In the genomic region with DNA sequence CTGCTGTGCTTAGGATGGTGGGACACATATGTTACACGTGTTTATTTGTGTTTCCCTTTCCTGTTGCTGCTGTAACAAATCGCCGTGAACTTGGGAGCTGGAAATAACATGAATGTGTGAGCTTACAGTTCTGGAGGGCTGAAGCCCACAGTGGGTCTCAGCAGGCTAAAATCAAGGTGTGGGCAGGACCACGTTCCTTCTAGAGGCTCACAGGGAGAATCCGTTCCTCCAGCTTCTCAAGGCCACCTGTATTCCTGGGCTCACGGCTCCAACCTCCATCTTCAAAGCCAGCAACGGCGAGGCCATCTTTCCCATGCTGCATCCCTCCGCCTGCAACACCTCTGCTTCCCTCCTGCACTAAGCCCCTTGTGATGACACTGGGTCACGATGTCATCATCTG, we compare ENCODE assay signal across 12 cellular contexts. TPM values are rescaled to one million over a fixed set of nuclear protein-coding genes. Genes with fewer than 3 reads are reported as not detected.
A peak's percentile ranks its signal among the peaks of the same experiment; 100 is the strongest.
DNase-seq lines count a peak whose midpoint lies in the region; ATAC-seq and TF ChIP-seq lines count a peak whose summit lies in the region.
"Had no signal": no experiment of that assay in that cellular context is flagged by ENCODE, and none has a peak within 500 bp of the region (broad histone marks: within the 10 kb centered on the region; RNA-seq: fewer than 3 reads in every experiment).

No MANE protein-coding gene starts in this region.

- H3K27me3 ChIP-seq in BLaER1 (no peaks in the 10 kb centered on the region), Caco-2 (replicated peaks; ENCODE audit: control insufficient read depth, insufficient read depth, low read length) (no peaks in the 10 kb centered on the region), testis (no peaks in the 10 kb centered on the region)
- H3K27me3 ChIP-seq: SJCRH30 had no signal

- H3K27ac Mint-ChIP-seq in Caco-2 (ENCODE audit: unreplicated experiment): peak overlapping the region; percentile 14
- peak overlapping the region; percentile 97 for H3K27ac Mint-ChIP-seq in activated naive CD8-positive, alpha-beta T cell treated with anti-CD3 and anti-CD28 coated beads, Interleukin-2, amount 10 ng/mL, durations not matched to agents 7 days and 5 days
- peak overlapping the region; percentile 99 to 100 for H3K27ac Mint-ChIP-seq in natural killer cell treated with Interleukin-12 subunit alpha and Interleukin-12 subunit beta and Interleukin-15 and Interleukin-18, amount 100 ng/mL, for 72 hours
- H3K27ac Mint-ChIP-seq: activated naive CD4-positive, alpha-beta T cell treated with anti-CD3 and anti-CD28 coated beads, Interleukin-2, amount 50 U/mL, for 24 hours had no signal

- no peak for TF ChIP-seq CTCF in Caco-2 (IDR thresholded peaks at IDR 0.05; ENCODE audit: insufficient read depth in 1 of 2, low read depth in 1 of 2, low read length in 1 of 2, severe bottlenecking in 1 of 2, unreplicated experiment in 1 of 2)
- no peak for TF ChIP-seq CTCF in testis (IDR thresholded peaks at IDR 0.05)

- H3K4me3 ChIP-seq in BLaER1 (no peak overlapping the region), Caco-2 (ENCODE audit: low read depth, low read length) (no peak overlapping the region), testis (no peak overlapping the region)
- H3K4me3 ChIP-seq: prostate gland, SJCRH30 had no signal

- intact Hi-C loops in Caco-2 (cut with micrococcal nuclease; ENCODE audit: unreplicated experiment): no loop called here
- intact Hi-C loops in testis (cut with DNase I; ENCODE audit: low total_unique reads): no loop called here

- POLR2A ChIA-PET in Caco-2 (lab: Charles Lee): interaction anchor here (1.4 kb wide), 1 partner anchor 12 kb away, joined by 7 read pairs; no protein-coding TSS in a partner anchor
- POLR2A ChIA-PET in activated naive CD8-positive, alpha-beta T cell treated with anti-CD3 and anti-CD28 coated beads, Interleukin-2, amount 10 ng/mL, durations not matched to agents 7 days and 5 days (lab: Charles Lee): interaction anchor here (1.0 to 1.7 kb wide), 7 partner anchors 12 to 59 kb away, joined by 3 to 7 read pairs (median 4); no protein-coding TSS in a partner anchor

- no peaks in the 10 kb centered on the region for H3K27me3 Mint-ChIP-seq in Caco-2 (ENCODE audit: insufficient read depth, unreplicated experiment)
- H3K27me3 Mint-ChIP-seq in activated naive CD8-positive, alpha-beta T cell treated with anti-CD3 and anti-CD28 coated beads, Interleukin-2, amount 10 ng/mL, durations not matched to agents 7 days and 5 days: no peaks in the 10 kb centered on the region
- peaks cover 0 to 5% of the 10 kb centered on the region in 2 donors for H3K27me3 Mint-ChIP-seq in natural killer cell treated with Interleukin-12 subunit alpha and Interleukin-12 subunit beta and Interleukin-15 and Interleukin-18, amount 100 ng/mL, for 72 hours
- H3K27me3 Mint-ChIP-seq: activated naive CD4-positive, alpha-beta T cell treated with anti-CD3 and anti-CD28 coated beads, Interleukin-2, amount 50 U/mL, for 24 hours had no signal

- DNase-seq in Caco-2 (no peak), testis (no peak), NCI-H510A treated with DMSO at 0.1 percent for 48 hours (lab: John Stamatoyannopoulos, UW) (no peak), superior temporal gyrus (ENCODE audit: extremely low spot score) (no peak), NCI-H345 treated with DMSO at 0.1 percent for 48 hours (lab: John Stamatoyannopoulos, UW; ENCODE audit: unreplicated experiment) (no peak)
- no peak for DNase-seq in activated naive CD8-positive, alpha-beta T cell treated with anti-CD3 and anti-CD28 coated beads, Interleukin-2, amount 10 ng/mL, durations not matched to agents 7 days and 5 days
- no peak for DNase-seq in natural killer cell treated with Interleukin-12 subunit alpha and Interleukin-12 subunit beta and Interleukin-15 and Interleukin-18, amount 100 ng/mL, for 72 hours (ENCODE audit: low spot score)
- DNase-seq: GDM1 had no signal

- no peak overlapping the region for H3K4me3 Mint-ChIP-seq in Caco-2 (ENCODE audit: unreplicated experiment)
- peak overlapping the region; percentile 76 for H3K4me3 Mint-ChIP-seq in activated naive CD8-positive, alpha-beta T cell treated with anti-CD3 and anti-CD28 coated beads, Interleukin-2, amount 10 ng/mL, durations not matched to agents 7 days and 5 days
- H3K4me3 Mint-ChIP-seq in natural killer cell treated with Interleukin-12 subunit alpha and Interleukin-12 subunit beta and Interleukin-15 and Interleukin-18, amount 100 ng/mL, for 72 hours: peak overlapping the region; percentile 95
- H3K4me3 Mint-ChIP-seq: activated naive CD4-positive, alpha-beta T cell treated with anti-CD3 and anti-CD28 coated beads, Interleukin-2, amount 50 U/mL, for 24 hours had no signal

- no peaks in the 10 kb centered on the region for H4K20me1 ChIP-seq in BLaER1

- no peaks in the 10 kb centered on the region for H3K36me3 Mint-ChIP-seq in Caco-2 (ENCODE audit: insufficient read depth, unreplicated experiment)
- peaks cover 25% of the 10 kb centered on the region for H3K36me3 Mint-ChIP-seq in activated naive CD8-positive, alpha-beta T cell treated with anti-CD3 and anti-CD28 coated beads, Interleukin-2, amount 10 ng/mL, durations not matched to agents 7 days and 5 days
- peaks cover 18% of the 10 kb centered on the region for H3K36me3 Mint-ChIP-seq in natural killer cell treated with Interleukin-12 subunit alpha and Interleukin-12 subunit beta and Interleukin-15 and Interleukin-18, amount 100 ng/mL, for 72 hours
- H3K36me3 Mint-ChIP-seq: activated naive CD4-positive, alpha-beta T cell treated with anti-CD3 and anti-CD28 coated beads, Interleukin-2, amount 50 U/mL, for 24 hours had no signal

- WGBS in testis, 2 donors: 86 to 91% methylated on average over 10 of the region's 10 CpGs

- peaks cover 73% of the 10 kb centered on the region for H3K4me1 ChIP-seq in BLaER1
- peaks cover 38% of the 10 kb centered on the region for H3K4me1 ChIP-seq in Caco-2
- H3K4me1 ChIP-seq in testis: peaks cover 3% of the 10 kb centered on the region
- H3K4me1 ChIP-seq: prostate gland had no signal

- H3K4me2 ChIP-seq in BLaER1: peak overlapping the region; percentile 75

- no peak overlapping the region for H3K9ac ChIP-seq in BLaER1

- no TSS peak for BruUV-seq in Caco-2 (replicated peaks; lab: Mats Ljungman, UMichigan)

- no peak for ATAC-seq in activated naive CD8-positive, alpha-beta T cell treated with anti-CD3 and anti-CD28 coated beads, Interleukin-2, amount 10 ng/mL, durations not matched to agents 7 days and 5 days (ENCODE audit: low read depth)
- ATAC-seq in natural killer cell treated with Interleukin-12 subunit alpha and Interleukin-12 subunit beta and Interleukin-15 and Interleukin-18, amount 100 ng/mL, for 72 hours: no peak

- peaks cover 36% of the 10 kb centered on the region for H3K4me1 Mint-ChIP-seq in Caco-2 (ENCODE audit: low read depth, unreplicated experiment)
- H3K4me1 Mint-ChIP-seq in activated naive CD8-positive, alpha-beta T cell treated with anti-CD3 and anti-CD28 coated beads, Interleukin-2, amount 10 ng/mL, durations not matched to agents 7 days and 5 days: peaks cover 73% of the 10 kb centered on the region
- H3K4me1 Mint-ChIP-seq in natural killer cell treated with Interleukin-12 subunit alpha and Interleukin-12 subunit beta and Interleukin-15 and Interleukin-18, amount 100 ng/mL, for 72 hours (ENCODE audit: low read depth in 2 of 2): peaks cover 59 to 63% of the 10 kb centered on the region in 2 donors

- H3K36me3 ChIP-seq in BLaER1: no peaks in the 10 kb centered on the region
- H3K36me3 ChIP-seq in Caco-2 (ENCODE audit: control insufficient read depth, insufficient read depth, low read length): no peaks in the 10 kb centered on the region
- no peaks in the 10 kb centered on the region for H3K36me3 ChIP-seq in testis (ENCODE audit: low read depth, missing control alignments)
- H3K36me3 ChIP-seq: prostate gland, SJCRH30 had no signal

- no peak for TF ChIP-seq POLR2A in testis (IDR thresholded peaks at IDR 0.05)

- no peaks in the 10 kb centered on the region for H3K9me3 ChIP-seq in BLaER1
- H3K9me3 ChIP-seq in Caco-2: no peaks in the 10 kb centered on the region
- H3K9me3 ChIP-seq in testis: no peaks in the 10 kb centered on the region
- H3K9me3 ChIP-seq: prostate gland, SJCRH30 had no signal

- CTCF ChIA-PET in Caco-2 (lab: Charles Lee): interaction anchor here (1.4 to 4.4 kb wide), 3 partner anchors 11 to 15 kb away, joined by 5 to 19 read pairs (median 7); no protein-coding TSS in a partner anchor

- no peaks in the 10 kb centered on the region for H3K9me3 Mint-ChIP-seq in Caco-2 (ENCODE audit: unreplicated experiment)
- peaks cover 6% of the 10 kb centered on the region for H3K9me3 Mint-ChIP-seq in activated naive CD8-positive, alpha-beta T cell treated with anti-CD3 and anti-CD28 coated beads, Interleukin-2, amount 10 ng/mL, durations not matched to agents 7 days and 5 days
- no peaks in the 10 kb centered on the region for H3K9me3 Mint-ChIP-seq in natural killer cell treated with Interleukin-12 subunit alpha and Interleukin-12 subunit beta and Interleukin-15 and Interleukin-18, amount 100 ng/mL, for 72 hours
- H3K9me3 Mint-ChIP-seq: activated naive CD4-positive, alpha-beta T cell treated with anti-CD3 and anti-CD28 coated beads, Interleukin-2, amount 50 U/mL, for 24 hours had no signal

- peak overlapping the region; percentile 72; the same call in 1 of the 2 replicates for H3K27ac ChIP-seq in BLaER1
- no peak overlapping the region for H3K27ac ChIP-seq in testis

RNA-seq across cellular contexts. Expression of a gene that starts 27.4 kb away (rescaled TPM):
- total RNA-seq in Caco-2 (2022): 1.9 and 2.7 TPM in 2 replicates
- total RNA-seq in activated naive CD8-positive, alpha-beta T cell treated with anti-CD3 and anti-CD28 coated beads, Interleukin-2, amount 10 ng/mL, durations not matched to agents 7 days and 5 days: under 1 TPM; 0.37 to 0.39 TPM
- under 1 TPM in 1 of 2 donors, not detected in 1; 0.08 TPM for total RNA-seq in natural killer cell treated with Interleukin-12 subunit alpha and Interleukin-12 subunit beta and Interleukin-15 and Interleukin-18, amount 100 ng/mL, for 72 hours
- 10 to 100 TPM; 12.2 to 13.0 TPM for total RNA-seq in testis
- 30.3 TPM for polyA plus RNA-seq in testis (ENCODE audit: insufficient read depth, low read depth, low replicate concordance)

Comparison
In these comparisons a context has a peak if more than half of its experiments do, and no peak if none do; other contexts are left out.
1. H3K27ac Mint-ChIP-seq: peak in every context shown above with its lines; median percentile 100 in natural killer cell treated with Interleukin-12 subunit alpha and Interleukin-12 subunit beta and Interleukin-15 and Interleukin-18, amount 100 ng/mL, for 72 hours; 97 in activated naive CD8-positive, alpha-beta T cell treated with anti-CD3 and anti-CD28 coated beads, Interleukin-2, amount 10 ng/mL, durations not matched to agents 7 days and 5 days; 14 in Caco-2.